8 cellular contexts compared by ENCODE assay signal in the genomic region with DNA sequence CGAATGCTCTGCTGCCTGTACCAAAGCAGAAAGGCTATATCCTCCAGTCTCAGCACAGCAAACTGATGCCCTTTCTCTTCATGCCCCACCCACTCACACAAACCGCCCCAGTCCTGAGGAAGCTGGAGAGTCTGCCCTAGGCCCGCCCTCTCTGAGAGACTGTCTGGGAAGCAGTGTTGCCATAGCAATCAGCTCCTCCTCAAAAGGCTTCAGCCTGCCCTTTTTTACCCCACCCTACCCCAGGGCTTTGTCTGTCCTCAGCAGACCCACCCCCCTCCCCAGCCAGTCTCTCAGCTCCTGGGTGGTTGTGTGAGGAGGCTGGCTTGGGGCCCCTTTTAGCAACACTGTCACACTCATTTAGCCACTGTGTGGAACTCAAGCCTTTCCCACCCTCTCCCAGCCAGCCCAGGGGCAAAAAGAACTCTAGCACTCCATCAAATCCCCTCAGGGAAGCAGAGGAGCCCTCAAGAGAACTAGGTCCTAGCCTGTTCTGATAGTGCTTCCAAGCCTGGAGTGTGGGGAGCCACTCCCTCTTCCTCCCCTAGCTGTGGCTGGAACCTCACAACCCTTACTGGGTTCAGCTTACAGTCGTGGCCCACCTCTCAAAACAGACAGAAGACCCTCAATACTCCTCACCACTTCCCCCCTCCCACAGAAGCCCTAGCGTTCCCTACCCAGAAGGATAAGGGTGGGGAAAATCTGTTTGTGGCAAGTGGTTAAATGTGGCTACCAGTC. TPM values are rescaled to one million over a fixed set of nuclear protein-coding genes. Genes with fewer than 3 reads are reported as not detected.
A peak's percentile ranks its signal among the peaks of the same experiment; 100 is the strongest.
DNase-seq lines count a peak whose midpoint lies in the region; ATAC-seq and TF ChIP-seq lines count a peak whose summit lies in the region.

No MANE protein-coding gene starts in this region.

- no peaks in the 10 kb centered on the region for H3K27me3 ChIP-seq in body of pancreas

- DNase-seq in GM10248 (ENCODE audit: extremely low spot score) (peak; percentile 49), NCI-H1417 treated with DMSO at 0.1 percent for 48 hours (lab: John Stamatoyannopoulos, UW) (peak; percentile 7), T-helper 2 cell (peak; percentile 31 to 87 (median 54)), body of pancreas (peak; percentile 45 to 82 (median 51)), sciatic nerve (ENCODE audit: low spot score) (peak; percentile 90)

- H3K4me1 ChIP-seq in body of pancreas = peaks cover 47% of the 10 kb centered on the region

- POLR2A ChIA-PET in GM10248 (lab: Yijun Ruan, JAX) = interaction anchor here (0.6 to 1.6 kb wide), 4 partner anchors 11 to 614 kb away, joined by 3 to 5 read pairs (median 4); no protein-coding TSS in a partner anchor

- peak overlapping the region; percentile 60 to 87 (median 84) for H3K27ac ChIP-seq in body of pancreas

- WGBS in body of pancreas, 2 donors = 23 to 43% methylated on average over 5 of the region's 5 CpGs

- intact Hi-C loops in body of pancreas (cut with DNase I) = no loop called here
- intact Hi-C loops in sciatic nerve (cut with DNase I) = no loop called here

- no peak for TF ChIP-seq CTCF in GM10248 (IDR thresholded peaks at IDR 0.05; ENCODE audit: control extremely low read depth, extremely low read depth, low read depth, missing control alignments)
- no peak for TF ChIP-seq CTCF in body of pancreas (IDR thresholded peaks at IDR 0.05)

- CTCF ChIA-PET in GM10248 (lab: Yijun Ruan, JAX) = interaction anchor here (0.6 to 5.1 kb wide), 12 partner anchors 12 to 1027 kb away, joined by 3 to 42 read pairs (median 4); partner anchors contain the start of genes PIGO and STOML2

- no peak for ATAC-seq in body of pancreas
- peak; percentile 59 for ATAC-seq in sciatic nerve
- no peak for ATAC-seq in GM21576 (IDR thresholded peaks at IDR 0.05; ENCODE audit: unreplicated experiment)
- no peak for ATAC-seq in HG02938 (IDR thresholded peaks at IDR 0.05; ENCODE audit: unreplicated experiment)

- TF ChIP-seq POLR2A in body of pancreas (IDR thresholded peaks at IDR 0.05) = no peak

- H3K9me3 ChIP-seq in body of pancreas = no peaks in the 10 kb centered on the region

- no peaks in the 10 kb centered on the region for H3K36me3 ChIP-seq in body of pancreas (replicated peaks in 1 of 2; ENCODE audit: insufficient read depth in 1 of 2, low read depth in 2 of 2)

- H3K4me3 ChIP-seq in body of pancreas (no peak overlapping the region), iPS-11a (ENCODE audit: low read depth, low read length) (peak overlapping the region; percentile 86)

RNA-seq across cellular contexts. Expression of gene ATOSB, which starts 1.4 kb away (rescaled TPM):
- total RNA-seq in body of pancreas (1 to 10 TPM; 2.3 to 6.6 TPM), sciatic nerve (15.9 TPM)

RNA-seq across cellular contexts. Expression of gene STOML2, which starts 11.3 kb away (rescaled TPM):
- total RNA-seq in body of pancreas (10 to 100 TPM; 38.9 to 43.6 TPM), sciatic nerve (48.5 TPM)

RNA-seq across cellular contexts. Expression of gene PIGO, which starts 17.9 kb away (rescaled TPM):
- 10 to 100 TPM; 12.5 to 15.0 TPM for total RNA-seq in body of pancreas
- 25.0 TPM for total RNA-seq in sciatic nerve

RNA-seq across cellular contexts. Expression of gene FANCG, which starts 34.5 kb away (rescaled TPM):
- total RNA-seq in body of pancreas = 10 to 100 TPM in 1 of 2 donors, 1 to 10 TPM in 1; 6.0 to 29.3 TPM
- 17.5 TPM for total RNA-seq in sciatic nerve

RNA-seq across cellular contexts. Expression of gene VCP, which starts 41.9 kb away (rescaled TPM):
- total RNA-seq in body of pancreas (100 to 1,000 TPM in 1 of 2 donors, 10 to 100 TPM in 1; 63.6 to 118 TPM), sciatic nerve (166 TPM)

Comparison
In these comparisons a context has a peak if more than half of its experiments do, and no peak if none do; other contexts are left out.
1. DNase-seq: peak in every context shown above with its lines; median percentile 90 in sciatic nerve; 54 in T-helper 2 cell; 51 in body of pancreas; 49 in GM10248; 7 in NCI-H1417 treated with DMSO at 0.1 percent for 48 hours.